In genomic region chr2:23780465-23780864, GRCh38 we compare ENCODE assay signal across 3 cellular contexts.
DNase-seq lines count a peak whose midpoint lies in the region; ATAC-seq lines count a peak whose summit lies in the region.
"Not testable (repeated sequence)": the region's sequence is repeated elsewhere in the genome, so short reads cannot be mapped to it uniquely, and the experiment has no call there.

No MANE protein-coding gene starts in this region.

- not testable (repeated sequence) for H3K4me3 ChIP-seq in adipocyte (ENCODE audit: low read length)

- peak; percentile 24 for DNase-seq in adipocyte (ENCODE audit: low read depth)
- peak; percentile 29 for DNase-seq in fibroblast of gingiva (ENCODE audit: low read depth)
- DNase-seq in Right ventricle myocardium inferior (ENCODE audit: missing footprints), result peak; percentile 60

- not testable (repeated sequence) for H3K9me3 ChIP-seq in adipocyte (ENCODE audit: control insufficient read depth, low read length)

- H3K9ac ChIP-seq in adipocyte (ENCODE audit: low read length), result not testable (repeated sequence)

- H3K27me3 ChIP-seq in adipocyte (replicated peaks; ENCODE audit: control insufficient read depth, insufficient read depth, low read length), result not testable (repeated sequence)

- intact Hi-C loops in Right ventricle myocardium inferior (cut with DNase I), result not testable (repeated sequence)

- H3K36me3 ChIP-seq in adipocyte (ENCODE audit: control insufficient read depth, insufficient read depth, low read length, severe bottlenecking), result peaks cover 28% of the 10 kb centered on the region

- not testable (repeated sequence) for ATAC-seq in Right ventricle myocardium inferior

- peaks cover 14% of the 10 kb centered on the region for H3K4me1 ChIP-seq in adipocyte (ENCODE audit: control insufficient read depth, insufficient read depth, low read length)
